In genomic region chr5:113378960-113379541, GRCh38 we compare ENCODE assay signal across 8 cellular contexts. TPM values are rescaled to one million over a fixed set of nuclear protein-coding genes. Genes with fewer than 3 reads are reported as not detected.
A peak's percentile ranks its signal among the peaks of the same experiment; 100 is the strongest.
DNase-seq lines count a peak whose midpoint lies in the region; ATAC-seq and TF ChIP-seq lines count a peak whose summit lies in the region.

No MANE protein-coding gene starts in this region.

- POLR2A ChIA-PET in naive thymus-derived CD8-positive, alpha-beta T cell (lab: Charles Lee), result interaction anchor here (0.6 kb wide), 1 partner anchor 140 kb away, joined by 3 read pairs; no protein-coding TSS in a partner anchor

- no peak overlapping the region for H3K4me3 ChIP-seq in epithelial cell of esophagus (ENCODE audit: low read length)

- H3K27me3 Mint-ChIP-seq in naive thymus-derived CD8-positive, alpha-beta T cell, result peaks cover 11 to 38% (median 16%) of the 10 kb centered on the region in 5 donors

- H3K9me3 Mint-ChIP-seq in naive thymus-derived CD8-positive, alpha-beta T cell, result no peaks in the 10 kb centered on the region

- TF ChIP-seq CTCF in epithelial cell of esophagus (IDR thresholded peaks at IDR 0.05; ENCODE audit: insufficient read depth, low read depth, low read length, missing control alignments), result peak; percentile 77

- no peaks in the 10 kb centered on the region for H3K36me3 Mint-ChIP-seq in naive thymus-derived CD8-positive, alpha-beta T cell

- DNase-seq in AML-193 (lab: John Stamatoyannopoulos, UW) (peak; percentile 55 to 58), NOMO-1 treated with DMSO at 0.1 percent for 48 hours (lab: John Stamatoyannopoulos, UW; ENCODE audit: unreplicated experiment) (peak; percentile 59), epithelial cell of esophagus (ENCODE audit: low read depth) (peak; percentile 75), stromal cell of bone marrow (ENCODE audit: low read depth) (peak; percentile 36)
- peak; percentile 21 for DNase-seq in activated CD8-positive, alpha-beta memory T cell treated with anti-CD3 and anti-CD28 coated beads, Interleukin-2, amount 50 U/mL, for 24 hours (ENCODE audit: extremely low read depth)
- DNase-seq in naive thymus-derived CD8-positive, alpha-beta T cell, result peak; percentile 14 to 71 (median 43)

- peak overlapping the region; percentile 25 to 76 (median 60) for H3K4me3 Mint-ChIP-seq in naive thymus-derived CD8-positive, alpha-beta T cell

- H3K4me1 Mint-ChIP-seq in naive thymus-derived CD8-positive, alpha-beta T cell, result peaks cover 27 to 53% (median 40%) of the 10 kb centered on the region in 4 donors

- ATAC-seq in GM18870 (IDR thresholded peaks at IDR 0.05; ENCODE audit: unreplicated experiment) (peak; percentile 86), HG03196 (IDR thresholded peaks at IDR 0.05; ENCODE audit: unreplicated experiment) (peak; percentile 70)
- peak; percentile 63 to 75 for ATAC-seq in naive thymus-derived CD8-positive, alpha-beta T cell

- H3K27ac Mint-ChIP-seq in naive thymus-derived CD8-positive, alpha-beta T cell, result peak overlapping the region in 4 of 10 donors; percentile 9 to 54 (median 32)

RNA-seq across cellular contexts. Expression of gene TSSK1B, which starts 55.7 kb away (rescaled TPM):
- total RNA-seq in naive thymus-derived CD8-positive, alpha-beta T cell, result not detected
- polyA plus RNA-seq in naive thymus-derived CD8-positive, alpha-beta T cell, result not detected

Comparison
In these comparisons a context has a peak if more than half of its experiments do, and no peak if none do; other contexts are left out.
1. DNase-seq: peak in every context shown above with its lines; median percentile 75 in epithelial cell of esophagus; 59 in NOMO-1 treated with DMSO at 0.1 percent for 48 hours; 56 in AML-193; 43 in naive thymus-derived CD8-positive, alpha-beta T cell; 36 in stromal cell of bone marrow; 21 in activated CD8-positive, alpha-beta memory T cell treated with anti-CD3 and anti-CD28 coated beads, Interleukin-2, amount 50 U/mL, for 24 hours.